Comparison of ENCODE assay signal across 8 cellular contexts in genomic region chr14:102063092-102063807, GRCh38. TPM values are rescaled to one million over a fixed set of nuclear protein-coding genes. Genes with fewer than 3 reads are reported as not detected.
DNase-seq lines count a peak whose midpoint lies in the region; ATAC-seq and TF ChIP-seq lines count a peak whose summit lies in the region.

No MANE protein-coding gene starts in this region.

- H3K27me3 ChIP-seq in AG04450 (ENCODE audit: control insufficient read depth, insufficient read depth, low read length) = no peaks in the 10 kb centered on the region

- peak; percentile 57 for TF ChIP-seq CTCF in AG04450 (IDR thresholded peaks at IDR 0.05; ENCODE audit: low read depth, low read length)

- POLR2A ChIA-PET in AG04450 (lab: Yijun Ruan, JAX) = interaction anchor here (0.6 kb wide), 2 partner anchors 13 to 341 kb away, joined by 3 to 4 read pairs; no protein-coding TSS in a partner anchor

- CTCF ChIA-PET in AG04450 (lab: Charles Lee) = interaction anchor here (0.6 to 2.9 kb wide), 4 partner anchors 9 to 251 kb away, joined by 3 to 21 read pairs (median 4); no protein-coding TSS in a partner anchor

- no peak overlapping the region for H3K4me3 ChIP-seq in AG04450 (ENCODE audit: low read depth, low read length)

- H3K27ac ChIP-seq in AG04450 (ENCODE audit: low read depth, low read length) = no peak overlapping the region

- ATAC-seq in left ventricle myocardium superior (peak; percentile 96), sciatic nerve (peak; percentile 97), GM18498 (IDR thresholded peaks at IDR 0.05; ENCODE audit: unreplicated experiment) (no peak)

- peaks cover 4% of the 10 kb centered on the region; the same call in 1 of the 2 replicates for H3K9me3 ChIP-seq in AG04450 (ENCODE audit: control insufficient read depth, insufficient read depth, low read length)

- DNase-seq in AG04450 (ENCODE audit: low read depth, low spot score) (peak; percentile 47), GM19238 (ENCODE audit: insufficient read length, low spot score) (peak; percentile 48), NCI-H1105 (lab: John Stamatoyannopoulos, UW) (peak; percentile 63), T-helper 2 cell (peak; percentile 43 to 81 (median 57)), amygdala (lab: John Stamatoyannopoulos, UW) (peak in 39 of 56 donors; percentile 5 to 74 (median 41)), left ventricle myocardium superior (peak; percentile 91), sciatic nerve (ENCODE audit: low spot score) (peak; percentile 91)

- intact Hi-C loops in left ventricle myocardium superior (cut with micrococcal nuclease) (no loop called here), sciatic nerve (cut with DNase I) (no loop called here)

RNA-seq across cellular contexts. Expression of gene HSP90AA1, which starts 23.6 kb away (rescaled TPM):
- polyA plus RNA-seq in AG04450 (2011; rRNA removed) = 543 and 822 TPM in 2 replicates
- polyA minus RNA-seq in AG04450 (2011; rRNA and poly(A)+ RNA removed) = 356 and 425 TPM in 2 replicates
- total RNA-seq in left ventricle myocardium superior (467 TPM), sciatic nerve (325 TPM)

Comparison
In these comparisons a context has a peak if more than half of its experiments do, and no peak if none do; other contexts are left out.
1. DNase-seq: peak in every context shown above with its lines; median percentile 91 in left ventricle myocardium superior; 91 in sciatic nerve; 63 in NCI-H1105; 57 in T-helper 2 cell; 48 in GM19238; 47 in AG04450; 41 in amygdala.